Comparison of ENCODE assay signal across 8 cellular contexts in the genomic region with DNA sequence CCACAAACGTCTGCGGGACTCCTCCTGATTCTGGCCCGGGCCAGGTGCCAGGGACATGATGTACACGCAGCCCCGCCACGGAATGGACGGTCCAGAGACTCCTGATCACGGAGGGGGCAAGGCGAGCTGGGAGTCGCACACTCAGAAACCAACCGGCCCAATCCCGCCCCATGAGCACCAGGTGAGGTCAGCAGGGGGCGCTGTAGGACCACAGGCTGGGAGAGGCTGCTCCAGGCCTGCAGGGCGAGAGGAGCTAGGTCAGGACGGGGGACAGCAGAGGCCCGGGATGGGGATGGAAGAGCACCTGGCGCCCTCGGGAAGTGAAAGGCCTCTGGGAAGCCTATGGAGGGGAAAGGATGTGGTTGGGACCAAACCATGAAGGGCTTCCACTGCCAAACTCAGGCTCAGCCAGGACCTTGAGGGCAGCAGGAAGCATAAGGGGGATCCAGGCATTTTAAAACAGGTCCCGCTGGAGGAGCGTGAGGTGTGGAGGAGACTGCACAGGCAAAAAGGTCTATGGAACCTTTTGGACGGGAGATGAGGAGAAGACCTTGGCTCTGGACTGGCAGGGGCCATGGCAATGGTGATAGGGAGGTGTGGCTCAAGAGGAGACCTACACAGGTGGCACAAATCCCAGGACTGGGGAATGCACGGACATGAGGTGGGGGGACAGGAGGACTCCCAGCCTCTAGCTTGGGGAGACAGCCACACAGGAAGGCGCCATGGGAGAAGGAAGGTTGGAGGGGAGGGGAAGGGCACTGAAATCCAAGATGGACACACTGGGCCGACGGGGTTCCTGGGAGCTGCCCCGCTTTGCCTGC.
A peak's percentile ranks its signal among the peaks of the same experiment; 100 is the strongest.
DNase-seq lines count a peak whose midpoint lies in the region; ATAC-seq and TF ChIP-seq lines count a peak whose summit lies in the region.

No MANE protein-coding gene starts in this region.

- no peak overlapping the region for H2AK5ac ChIP-seq in neuronal stem cell (ENCODE audit: low read depth, low read length)

- H3K4ac ChIP-seq in neuronal stem cell (ENCODE audit: low read length) = no peak overlapping the region

- no peaks in the 10 kb centered on the region for H3K27me3 Mint-ChIP-seq in CD4-positive, alpha-beta T cell
- H3K27me3 Mint-ChIP-seq in activated T-cell treated with anti-CD3 and anti-CD28 coated beads, Interleukin-2, amount 50 U/mL, for 24 hours = peaks cover 11% of the 10 kb centered on the region

- DNase-seq in CD4-positive, alpha-beta T cell = peak; percentile 51 to 79 (median 66)
- DNase-seq in HT1080 (ENCODE audit: low read depth) = peak; percentile 63
- DNase-seq in activated T-cell treated with anti-CD3 and anti-CD28 coated beads, Interleukin-2, amount 50 U/mL, for 24 hours = peak; percentile 88
- DNase-seq in fibroblast of peridontal ligament (ENCODE audit: extremely low read depth) = peak; percentile 54
- DNase-seq in neuronal stem cell (ENCODE audit: low spot score) = peak; percentile 61
- peak; percentile 79 for DNase-seq in superior temporal gyrus (ENCODE audit: extremely low spot score)

- no peak overlapping the region for H3K23ac ChIP-seq in neuronal stem cell (ENCODE audit: low read depth, low read length, poor library complexity)

- H2AFZ ChIP-seq in OCI-LY3 (ENCODE audit: low read depth, low read length) (no peak overlapping the region), neuronal stem cell (ENCODE audit: low read length) (no peak overlapping the region)

- H3K4me3 ChIP-seq in OCI-LY3 (ENCODE audit: low read length) = no peak overlapping the region
- H3K4me3 ChIP-seq in neuronal stem cell (ENCODE audit: low read length in 2 of 2) = no peak overlapping the region

- ATAC-seq in CD4-positive, alpha-beta T cell (ENCODE audit: poor library complexity) = peak; percentile 65
- ATAC-seq in GM19397 (IDR thresholded peaks at IDR 0.05; ENCODE audit: unreplicated experiment) = peak; percentile 75

- no peak overlapping the region for H4K8ac ChIP-seq in neuronal stem cell (ENCODE audit: low read depth, low read length)

- H2BK12ac ChIP-seq in neuronal stem cell (ENCODE audit: low read length) = no peak overlapping the region

- H3K36me3 ChIP-seq in OCI-LY3 (replicated peaks; ENCODE audit: low read depth, low read length) = no peaks in the 10 kb centered on the region
- peaks cover 0 to 4% of the 10 kb centered on the region in 2 donors for H3K36me3 ChIP-seq in neuronal stem cell (replicated peaks in 1 of 2; ENCODE audit: control insufficient read depth in 2 of 2, insufficient read depth in 2 of 2, low read length in 2 of 2)

- WGBS in neuronal stem cell (ENCODE audit: extremely low coverage in 2 of 2, insufficient read length in 2 of 2, insufficient replicate concordance in 1 of 2), 2 donors = no CpG with 5 or more reads among the region's 26 CpGs

- no peak overlapping the region for H2BK15ac ChIP-seq in neuronal stem cell (ENCODE audit: low read length)

- H3K79me2 ChIP-seq in OCI-LY3 (ENCODE audit: low read length) = no peaks in the 10 kb centered on the region

- H3K36me3 Mint-ChIP-seq in CD4-positive, alpha-beta T cell (ENCODE audit: low read depth) = peaks cover 5% of the 10 kb centered on the region
- H3K36me3 Mint-ChIP-seq in activated T-cell treated with anti-CD3 and anti-CD28 coated beads, Interleukin-2, amount 50 U/mL, for 24 hours (ENCODE audit: low read depth) = peaks cover 3% of the 10 kb centered on the region

- no peak overlapping the region for H3K27ac Mint-ChIP-seq in CD4-positive, alpha-beta T cell
- no peak overlapping the region for H3K27ac Mint-ChIP-seq in activated T-cell treated with anti-CD3 and anti-CD28 coated beads, Interleukin-2, amount 50 U/mL, for 24 hours

- no peak overlapping the region for H3K14ac ChIP-seq in neuronal stem cell (ENCODE audit: low read length)

- H2BK120ac ChIP-seq in neuronal stem cell (ENCODE audit: low read depth, low read length) = no peak overlapping the region

- H3K27ac ChIP-seq in CD4-positive, alpha-beta T cell (ENCODE audit: low read depth, low read length) = no peak overlapping the region
- H3K27ac ChIP-seq in OCI-LY3 (ENCODE audit: low read length) (no peak overlapping the region), neuronal stem cell (replicated peaks; ENCODE audit: low read length) (no peak overlapping the region)

- H3K9me3 Mint-ChIP-seq in CD4-positive, alpha-beta T cell = no peaks in the 10 kb centered on the region
- H3K9me3 Mint-ChIP-seq in activated T-cell treated with anti-CD3 and anti-CD28 coated beads, Interleukin-2, amount 50 U/mL, for 24 hours = no peaks in the 10 kb centered on the region

- H3K4me1 Mint-ChIP-seq in CD4-positive, alpha-beta T cell (ENCODE audit: low read depth) = no peaks in the 10 kb centered on the region
- peaks cover 10% of the 10 kb centered on the region for H3K4me1 Mint-ChIP-seq in activated T-cell treated with anti-CD3 and anti-CD28 coated beads, Interleukin-2, amount 50 U/mL, for 24 hours (ENCODE audit: low read depth)

- no peak overlapping the region for H4K91ac ChIP-seq in neuronal stem cell (ENCODE audit: low read depth, low read length, poor library complexity)

- H3K9ac ChIP-seq in OCI-LY3 (ENCODE audit: low read length) (no peak overlapping the region), neuronal stem cell (ENCODE audit: low read depth, low read length, poor library complexity) (no peak overlapping the region)

- peak overlapping the region; percentile 40 for H3K4me2 ChIP-seq in OCI-LY3 (ENCODE audit: low read length)
- H3K4me2 ChIP-seq in neuronal stem cell (ENCODE audit: insufficient read depth, low read length, poor library complexity, severe bottlenecking) = no peak overlapping the region

- POLR2A ChIA-PET in CD4-positive, alpha-beta T cell (lab: Charles Lee) = no interaction called here

- no peak overlapping the region for H3K4me3 Mint-ChIP-seq in CD4-positive, alpha-beta T cell
- H3K4me3 Mint-ChIP-seq in activated T-cell treated with anti-CD3 and anti-CD28 coated beads, Interleukin-2, amount 50 U/mL, for 24 hours = no peak overlapping the region

- no peaks in the 10 kb centered on the region for H3K9me3 ChIP-seq in CD4-positive, alpha-beta T cell (ENCODE audit: control insufficient read depth, low read length)
- H3K9me3 ChIP-seq in OCI-LY3 (ENCODE audit: insufficient read depth, low read length) (no peaks in the 10 kb centered on the region), neuronal stem cell (replicated peaks in 1 of 2; ENCODE audit: control insufficient read depth in 2 of 2, insufficient read depth in 1 of 2, low read depth in 1 of 2, low read length in 2 of 2) (no peaks in the 10 kb centered on the region)

- TF ChIP-seq CTCF in CD4-positive, alpha-beta T cell (IDR thresholded peaks at IDR 0.05) = peak; percentile 64
- TF ChIP-seq CTCF in OCI-LY3 (IDR thresholded peaks at IDR 0.05; ENCODE audit: low read depth, low read length) = peak; percentile 77

- no peaks in the 10 kb centered on the region for H4K20me1 ChIP-seq in OCI-LY3 (ENCODE audit: insufficient read depth, low read length)

- no peak overlapping the region for H3K18ac ChIP-seq in neuronal stem cell (ENCODE audit: low read length)

- CTCF ChIA-PET in CD4-positive, alpha-beta T cell (lab: Charles Lee) = interaction anchor here (0.9 to 2.5 kb wide), 4 partner anchors 10 to 311 kb away, joined by 3 to 36 read pairs (median 3); no protein-coding TSS in a partner anchor

- no peaks in the 10 kb centered on the region for H3K4me1 ChIP-seq in OCI-LY3 (ENCODE audit: low read length)
- no peaks in the 10 kb centered on the region for H3K4me1 ChIP-seq in neuronal stem cell (ENCODE audit: control insufficient read depth in 2 of 2, insufficient read depth in 1 of 2, low read depth in 1 of 2, low read length in 2 of 2)

- intact Hi-C loops in CD4-positive, alpha-beta T cell (cut with DNase I, micrococcal nuclease) = loop anchor here (1.0 to 5.0 kb wide), 3 partner anchors 310 to 910 kb away; no protein-coding TSS in a partner anchor

- H2BK5ac ChIP-seq in neuronal stem cell (ENCODE audit: low read length) = no peak overlapping the region

- no peaks in the 10 kb centered on the region for H3K27me3 ChIP-seq in CD4-positive, alpha-beta T cell (ENCODE audit: control insufficient read depth, insufficient read depth, low read length)
- H3K27me3 ChIP-seq in OCI-LY3 (ENCODE audit: low read depth, low read length) = no peaks in the 10 kb centered on the region
- H3K27me3 ChIP-seq in neuronal stem cell (ENCODE audit: control insufficient read depth in 3 of 3, insufficient read depth in 3 of 3, low read depth in 1 of 3, low read length in 3 of 3) = no peaks in the 10 kb centered on the region

- H3K79me1 ChIP-seq in neuronal stem cell (ENCODE audit: low read depth, low read length) = no peaks in the 10 kb centered on the region
